34 cellular contexts compared by ENCODE assay signal in the genomic region with DNA sequence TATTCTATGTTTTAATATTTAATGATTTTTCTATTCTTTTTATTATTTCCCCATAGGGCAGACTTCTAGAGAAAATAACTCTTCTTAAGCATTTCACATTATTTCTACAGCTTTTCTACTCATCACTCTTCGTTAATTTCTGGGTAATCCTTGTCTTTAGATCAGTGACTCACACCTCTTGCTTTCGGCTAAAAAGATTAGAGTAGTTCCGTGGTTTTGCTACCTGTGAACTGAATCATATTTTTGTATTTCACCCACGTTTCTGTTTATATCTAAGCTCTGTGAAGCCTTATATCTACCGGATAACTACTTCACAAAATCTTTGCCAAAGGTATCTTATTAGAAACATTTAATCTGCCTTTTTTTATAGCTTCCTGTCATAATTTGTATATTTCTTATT.
"Had no signal": no experiment of that assay in that cellular context is flagged by ENCODE, and none has a peak within 500 bp of the region (broad histone marks: within the 10 kb centered on the region; RNA-seq: fewer than 3 reads in every experiment).

No MANE protein-coding gene starts in this region.

- DNase-seq: activated B cell treated with CpG ODN at 0.5 μM for 24 hours; activated CD4-positive, alpha-beta T cell treated with anti-CD3 and anti-CD28 coated beads for 48 hours; activated CD4-positive, alpha-beta T cell treated with anti-CD3 and anti-CD28 coated beads, Interleukin-2, amount 50 U/mL, for 1 hour; activated CD4-positive, alpha-beta T cell treated with anti-CD3 and anti-CD28 coated beads, Interleukin-2, amount 50 U/mL, for 48 hours; activated CD8-positive, alpha-beta memory T cell treated with anti-CD3 and anti-CD28 coated beads, Interleukin-2, amount 10 ng/mL, durations not matched to agents 7 days and 5 days; activated CD8-positive, alpha-beta memory T cell treated with anti-CD3 and anti-CD28 coated beads, Interleukin-2, amount 50 U/mL, for 4 hours; activated CD8-positive, alpha-beta T cell treated with anti-CD3 and anti-CD28 coated beads for 36 hours; activated effector memory CD4-positive, alpha-beta T cell treated with anti-CD3 and anti-CD28 coated beads, Interleukin-2, amount 50 U/mL, for 16 hours; activated naive CD4-positive, alpha-beta T cell treated with anti-CD3 and anti-CD28 coated beads for 36 hours; activated naive CD8-positive, alpha-beta T cell treated with anti-CD3 and anti-CD28 coated beads for 36 hours; activated naive CD8-positive, alpha-beta T cell treated with anti-CD3 and anti-CD28 coated beads, Interleukin-2, amount 50 U/mL, for 24 hours; activated T-cell treated with anti-CD3 and anti-CD28 coated beads, Interleukin-2, amount 50 U/mL, for 1 hour; activated T-cell treated with anti-CD3 and anti-CD28 coated beads, Interleukin-2, amount 50 U/mL, for 48 hours; adrenal gland; aorta; body of pancreas; central memory CD4-positive, alpha-beta T cell; cerebellar nuclear complex; colonic mucosa; effector CD8-positive, alpha-beta T cell; foreskin fibroblast; gastrocnemius medialis; glutamatergic neuron; T-helper 1 cell; T-helper 17 cell; T1000; WERI-Rb-1 had no signal

- H3K4me3 Mint-ChIP-seq: activated B cell treated with CpG ODN at 0.5 μM for 24 hours; activated CD8-positive, alpha-beta memory T cell treated with anti-CD3 and anti-CD28 coated beads, Interleukin-2, amount 10 ng/mL, durations not matched to agents 7 days and 5 days; activated CD8-positive, alpha-beta T cell treated with anti-CD3 and anti-CD28 coated beads for 36 hours; activated naive CD4-positive, alpha-beta T cell treated with anti-CD3 and anti-CD28 coated beads for 36 hours; activated naive CD4-positive, alpha-beta T cell treated with anti-CD3 and anti-CD28 coated beads, Interleukin-2, amount 50 U/mL, for 24 hours; activated naive CD8-positive, alpha-beta T cell treated with anti-CD3 and anti-CD28 coated beads for 36 hours; activated naive CD8-positive, alpha-beta T cell treated with anti-CD3 and anti-CD28 coated beads, Interleukin-2, amount 50 U/mL, for 24 hours; activated T-helper 1 cell treated with anti-CD3 and anti-CD28 coated beads, Interleukin-12 subunit alpha, Interleukin-12 subunit beta, Interleukin-2, Interleukin-4 antibody, amounts not matched to agents 30 ng/mL and 10 ng/mL and 1 ng/mL, durations not matched to agents 14 hours and 24 hours and 36 hours; T-helper 17 cell; T-helper 2 cell treated with Interferon-gamma antibody and Interleukin-4, amounts not matched to agents 5 μg/mL and 100 μg/mL, for 36 hours had no signal

- H3K27me3 ChIP-seq: adrenal gland, body of pancreas, cardiac muscle cell, colonic mucosa, gastrocnemius medialis had no signal

- H3K9me3 Mint-ChIP-seq: activated T-helper 1 cell treated with anti-CD3 and anti-CD28 coated beads, Interleukin-12 subunit alpha, Interleukin-12 subunit beta, Interleukin-2, Interleukin-4 antibody, amounts not matched to agents 30 ng/mL and 10 ng/mL and 1 ng/mL, durations not matched to agents 14 hours and 24 hours and 36 hours; activated T-helper 2 cell treated with anti-CD3 and anti-CD28 coated beads, Interferon-gamma antibody, Interleukin-2, Interleukin-4, amounts not matched to agents 10 μg/mL and 5 μg/mL and 100 μg/mL, durations not matched to agents 14 hours and 24 hours and 36 hours; T-helper 2 cell treated with Interferon-gamma antibody and Interleukin-4, amounts not matched to agents 5 μg/mL and 100 μg/mL, for 36 hours had no signal

- H3K27ac Mint-ChIP-seq: activated B cell treated with CpG ODN at 0.5 μM for 24 hours; activated CD8-positive, alpha-beta memory T cell treated with anti-CD3 and anti-CD28 coated beads, Interleukin-2, amount 10 ng/mL, durations not matched to agents 7 days and 5 days; activated CD8-positive, alpha-beta T cell treated with anti-CD3 and anti-CD28 coated beads for 36 hours; activated naive CD4-positive, alpha-beta T cell treated with anti-CD3 and anti-CD28 coated beads for 36 hours; activated naive CD4-positive, alpha-beta T cell treated with anti-CD3 and anti-CD28 coated beads, Interleukin-2, amount 50 U/mL, for 24 hours; activated naive CD8-positive, alpha-beta T cell treated with anti-CD3 and anti-CD28 coated beads for 36 hours; activated naive CD8-positive, alpha-beta T cell treated with anti-CD3 and anti-CD28 coated beads, Interleukin-2, amount 50 U/mL, for 24 hours; activated T-helper 1 cell treated with anti-CD3 and anti-CD28 coated beads, Interleukin-12 subunit alpha, Interleukin-12 subunit beta, Interleukin-2, Interleukin-4 antibody, amounts not matched to agents 30 ng/mL and 10 ng/mL and 1 ng/mL, durations not matched to agents 14 hours and 24 hours and 36 hours; activated T-helper 2 cell treated with anti-CD3 and anti-CD28 coated beads, Interferon-gamma antibody, Interleukin-2, Interleukin-4, amounts not matched to agents 10 μg/mL and 5 μg/mL and 100 μg/mL, durations not matched to agents 14 hours and 24 hours and 36 hours; T-helper 17 cell; T-helper 2 cell treated with Interferon-gamma antibody and Interleukin-4, amounts not matched to agents 5 μg/mL and 100 μg/mL, for 36 hours had no signal

- ATAC-seq: activated CD4-positive, CD25-positive, alpha-beta regulatory T cell treated with anti-CD3 and anti-CD28 coated beads, Interleukin-2, amount 50 U/mL, for 24 hours; activated CD8-positive, alpha-beta memory T cell treated with anti-CD3 and anti-CD28 coated beads, Interleukin-2, amount 10 ng/mL, durations not matched to agents 7 days and 5 days; activated CD8-positive, alpha-beta T cell treated with anti-CD3 and anti-CD28 coated beads for 36 hours; activated naive CD8-positive, alpha-beta T cell treated with anti-CD3 and anti-CD28 coated beads, Interleukin-2, amount 50 U/mL, for 24 hours; body of pancreas; esophagus mucosa; gastrocnemius medialis; T-helper 17 cell had no signal

- H3K27me3 Mint-ChIP-seq: activated B cell treated with CpG ODN at 0.5 μM for 24 hours; activated CD8-positive, alpha-beta memory T cell treated with anti-CD3 and anti-CD28 coated beads, Interleukin-2, amount 10 ng/mL, durations not matched to agents 7 days and 5 days; activated CD8-positive, alpha-beta T cell treated with anti-CD3 and anti-CD28 coated beads for 36 hours; activated naive CD4-positive, alpha-beta T cell treated with anti-CD3 and anti-CD28 coated beads, Interleukin-2, amount 50 U/mL, for 24 hours; activated naive CD8-positive, alpha-beta T cell treated with anti-CD3 and anti-CD28 coated beads for 36 hours; activated naive CD8-positive, alpha-beta T cell treated with anti-CD3 and anti-CD28 coated beads, Interleukin-2, amount 50 U/mL, for 24 hours; T-helper 17 cell had no signal

- H3K4me1 ChIP-seq: adrenal gland, body of pancreas, colonic mucosa, gastrocnemius medialis had no signal

- H3K36me3 Mint-ChIP-seq: activated CD8-positive, alpha-beta memory T cell treated with anti-CD3 and anti-CD28 coated beads, Interleukin-2, amount 10 ng/mL, durations not matched to agents 7 days and 5 days; activated naive CD4-positive, alpha-beta T cell treated with anti-CD3 and anti-CD28 coated beads, Interleukin-2, amount 50 U/mL, for 24 hours; activated naive CD8-positive, alpha-beta T cell treated with anti-CD3 and anti-CD28 coated beads for 36 hours had no signal

- H3K9me3 ChIP-seq: adrenal gland, colonic mucosa, gastrocnemius medialis had no signal

- H3K4me3 ChIP-seq: adrenal gland, body of pancreas, cardiac muscle cell, colonic mucosa, gastrocnemius medialis had no signal

- H3K27ac ChIP-seq: adrenal gland, body of pancreas, colonic mucosa, gastrocnemius medialis, WERI-Rb-1 had no signal

- H3K4me1 Mint-ChIP-seq: activated B cell treated with CpG ODN at 0.5 μM for 24 hours; activated CD8-positive, alpha-beta memory T cell treated with anti-CD3 and anti-CD28 coated beads, Interleukin-2, amount 10 ng/mL, durations not matched to agents 7 days and 5 days; activated naive CD4-positive, alpha-beta T cell treated with anti-CD3 and anti-CD28 coated beads, Interleukin-2, amount 50 U/mL, for 24 hours; activated naive CD8-positive, alpha-beta T cell treated with anti-CD3 and anti-CD28 coated beads for 36 hours; activated naive CD8-positive, alpha-beta T cell treated with anti-CD3 and anti-CD28 coated beads, Interleukin-2, amount 50 U/mL, for 24 hours; T-helper 17 cell had no signal

- H3K36me3 ChIP-seq: adrenal gland, cardiac muscle cell, colonic mucosa, gastrocnemius medialis, WERI-Rb-1 had no signal
